In genomic region chr10:103493911-103494877, GRCh38 we compare ENCODE assay signal across 7 cellular contexts. TPM values are rescaled to one million over a fixed set of nuclear protein-coding genes. Genes with fewer than 3 reads are reported as not detected.
DNase-seq lines count a peak whose midpoint lies in the region; ATAC-seq and TF ChIP-seq lines count a peak whose summit lies in the region.

No MANE protein-coding gene starts in this region.

- H3K27me3 ChIP-seq in duodenal mucosa (ENCODE audit: control insufficient read depth in 1 of 2, insufficient read depth in 2 of 2, low read length in 2 of 2) (peaks cover 10 to 18% of the 10 kb centered on the region in 2 donors), mucosa of stomach (ENCODE audit: control insufficient read depth, insufficient read depth, low read length) (peaks cover 40% of the 10 kb centered on the region), aorta (ENCODE audit: control insufficient read depth in 1 of 2, insufficient read depth in 2 of 2, low read length in 1 of 2) (no peaks in the 10 kb centered on the region)

- no peak for ATAC-seq in aorta (ENCODE audit: low FRiP score)
- ATAC-seq in HG02623 (IDR thresholded peaks at IDR 0.05; ENCODE audit: unreplicated experiment) = no peak
- ATAC-seq in HG03108 (IDR thresholded peaks at IDR 0.05; ENCODE audit: unreplicated experiment) = no peak

- intact Hi-C loops in aorta (cut with DNase I) = no loop called here

- peak; percentile 48 for DNase-seq in GM13976 (ENCODE audit: low spot score)
- DNase-seq in SK-N-MC (ENCODE audit: low read depth, low spot score) = no peak
- DNase-seq in aorta = no peak

- in situ Hi-C loops in GM13976 (cut with MboI; ENCODE audit: low sequenced_read_pairs, unreplicated experiment) = no loop called here

- no peak for TF ChIP-seq CTCF in GM13976 (IDR thresholded peaks at IDR 0.05; ENCODE audit: borderline replicate concordance, control extremely low read depth, extremely low read depth, insufficient read depth, missing control alignments)

- 3 to 4% methylated on average over 65 to 92 of the region's 92 CpGs for WGBS in aorta, 2 donors

- H3K4me1 ChIP-seq in duodenal mucosa (ENCODE audit: control insufficient read depth in 1 of 2, insufficient read depth in 2 of 2, low read length in 2 of 2) = peaks cover 4 to 5% of the 10 kb centered on the region in 2 donors
- H3K4me1 ChIP-seq in mucosa of stomach (ENCODE audit: control insufficient read depth, insufficient read depth, low read length) = peaks cover 6% of the 10 kb centered on the region
- no peaks in the 10 kb centered on the region for H3K4me1 ChIP-seq in aorta (ENCODE audit: control insufficient read depth in 1 of 2, insufficient read depth in 2 of 2, low read length in 2 of 2)

- H3K4me3 ChIP-seq in SK-N-MC = peak overlapping the region; percentile 53
- peak overlapping the region; percentile 63 to 67 for H3K4me3 ChIP-seq in duodenal mucosa (ENCODE audit: low read depth in 1 of 2, low read length in 2 of 2)
- H3K4me3 ChIP-seq in mucosa of stomach (ENCODE audit: low read length) = peak overlapping the region; percentile 18
- H3K4me3 ChIP-seq in aorta (ENCODE audit: low read length in 2 of 2) = peak overlapping the region; percentile 36 to 65

- no peak overlapping the region for H3K9ac ChIP-seq in SK-N-MC (ENCODE audit: insufficient read length)
- peak overlapping the region in 1 of 2 donors; percentile 18 for H3K9ac ChIP-seq in duodenal mucosa (ENCODE audit: low read depth in 1 of 2, low read length in 2 of 2)
- peak overlapping the region; percentile 39 for H3K9ac ChIP-seq in mucosa of stomach (ENCODE audit: low read length)

- H3K36me3 ChIP-seq in SK-N-MC (ENCODE audit: insufficient read depth, low read length) (no peaks in the 10 kb centered on the region), duodenal mucosa (ENCODE audit: control insufficient read depth in 1 of 2, insufficient read depth in 2 of 2, low read length in 2 of 2) (no peaks in the 10 kb centered on the region), mucosa of stomach (ENCODE audit: control insufficient read depth, insufficient read depth, low read length) (no peaks in the 10 kb centered on the region), aorta (ENCODE audit: control insufficient read depth in 1 of 2, insufficient read depth in 2 of 2, low read length in 1 of 2) (no peaks in the 10 kb centered on the region)

- H3K27ac ChIP-seq in SK-N-MC (no peak overlapping the region), duodenal mucosa (ENCODE audit: low read depth, low read length) (no peak overlapping the region), aorta (ENCODE audit: low read depth in 1 of 2, low read length in 2 of 2) (no peak overlapping the region)

- no peaks in the 10 kb centered on the region for H3K9me3 ChIP-seq in SK-N-MC (ENCODE audit: low read depth, low read length)
- no peaks in the 10 kb centered on the region for H3K9me3 ChIP-seq in duodenal mucosa (ENCODE audit: control insufficient read depth in 1 of 2, low read length in 2 of 2)
- H3K9me3 ChIP-seq in mucosa of stomach (ENCODE audit: control insufficient read depth, low read length) = no peaks in the 10 kb centered on the region
- H3K9me3 ChIP-seq in aorta (ENCODE audit: control insufficient read depth, low read length) = no peaks in the 10 kb centered on the region

RNA-seq across cellular contexts. Expression of gene NEURL1, which starts 0.7 kb away (rescaled TPM):
- total RNA-seq in aorta = under 1 TPM; 0.16 to 0.18 TPM
- polyA plus RNA-seq in aorta = 1 to 10 TPM in 1 of 2 donors, under 1 TPM in 1; 0.51 to 2.8 TPM

RNA-seq across cellular contexts. Expression of gene CALHM3, which starts 15.2 kb away (rescaled TPM):
- total RNA-seq in aorta = not detected
- polyA plus RNA-seq in aorta = not detected

RNA-seq across cellular contexts. Expression of gene CALHM1, which starts 35.5 kb away (rescaled TPM):
- not detected for total RNA-seq in aorta
- polyA plus RNA-seq in aorta = not detected

RNA-seq across cellular contexts. Expression of gene CALHM2, which starts 42.0 kb away (rescaled TPM):
- total RNA-seq in aorta = 10 to 100 TPM; 52.8 to 81.9 TPM
- 10 to 100 TPM; 31.7 to 90.4 TPM for polyA plus RNA-seq in aorta
